ENCODE assay signal across 13 cellular contexts in genomic region chr12:65941388-65941787, GRCh38.
DNase-seq lines count a peak whose midpoint lies in the region; ATAC-seq, FAIRE-seq and TF ChIP-seq lines count a peak whose summit lies in the region.
"Had no signal": no experiment of that assay in that cellular context is flagged by ENCODE, and none has a peak within 500 bp of the region (broad histone marks: within the 10 kb centered on the region; RNA-seq: fewer than 3 reads in every experiment).

No MANE protein-coding gene starts in this region.

- no peaks in the 10 kb centered on the region for H3K27me3 Mint-ChIP-seq in astrocyte (ENCODE audit: low read depth, unreplicated experiment)

- H3K4me3 ChIP-seq in left ventricle myocardium inferior = no peak overlapping the region
- no peak overlapping the region for H3K4me3 ChIP-seq in astrocyte (ENCODE audit: insufficient read depth, low read depth, low read length)
- H3K4me3 ChIP-seq: tibial nerve had no signal

- H2AFZ ChIP-seq in astrocyte (ENCODE audit: low read depth, low read length) = no peak overlapping the region

- no peak overlapping the region for H3K4me3 Mint-ChIP-seq in astrocyte (ENCODE audit: unreplicated experiment)

- peaks cover 44% of the 10 kb centered on the region for H3K4me1 Mint-ChIP-seq in astrocyte (ENCODE audit: low read depth, unreplicated experiment)

- no peak for TF ChIP-seq CTCF in left ventricle myocardium inferior (IDR thresholded peaks at IDR 0.05; ENCODE audit: borderline replicate concordance)
- no peak for TF ChIP-seq CTCF in astrocyte (IDR thresholded peaks at IDR 0.05; ENCODE audit: insufficient read depth, low read depth, low read length)
- no peak for TF ChIP-seq CTCF in foreskin keratinocyte (conservative IDR thresholded peaks at IDR 0.05)

- H3K36me3 ChIP-seq in left ventricle myocardium inferior = no peaks in the 10 kb centered on the region
- H3K36me3 ChIP-seq in astrocyte (ENCODE audit: insufficient read depth, low read length) = peaks cover 24% of the 10 kb centered on the region
- H3K36me3 ChIP-seq: tibial nerve had no signal

- H4K20me1 ChIP-seq in astrocyte (ENCODE audit: insufficient read depth, low read length) = peaks cover 26% of the 10 kb centered on the region

- peak; percentile 99 for FAIRE-seq in astrocyte (lab: Jason Lieb, UNC)

- DNase-seq in left cardiac atrium = no peak
- no peak for DNase-seq in left ventricle myocardium inferior
- peak; percentile 96 for DNase-seq in astrocyte (ENCODE audit: low read depth)
- DNase-seq in foreskin keratinocyte = peak in 1 of 2 donors; percentile 75
- DNase-seq in stromal cell of bone marrow (ENCODE audit: low read depth) = peak; percentile 96
- no peak for DNase-seq in caudate nucleus (lab: John Stamatoyannopoulos, UW)
- no peak for DNase-seq in posterior cingulate gyrus
- DNase-seq: 8988T; activated effector memory CD4-positive, alpha-beta T cell treated with anti-CD3 and anti-CD28 coated beads, Interleukin-2, amount 50 U/mL, for 16 hours; cortex of kidney; NCI-H1417 treated with DMSO at 0.1 percent for 48 hours had no signal

- intact Hi-C loops in left cardiac atrium (cut with DNase I) = no loop called here
- intact Hi-C loops in left ventricle myocardium inferior (cut with micrococcal nuclease) = no loop called here
- intact Hi-C loops in posterior cingulate gyrus (cut with DNase I) = no loop called here

- H3K79me2 ChIP-seq in astrocyte (ENCODE audit: insufficient read depth, low read length) = peaks cover 81% of the 10 kb centered on the region

- H3K27me3 ChIP-seq in left ventricle myocardium inferior (ENCODE audit: low read depth) (peaks cover 22% of the 10 kb centered on the region), astrocyte (ENCODE audit: insufficient read depth, low read length) (no peaks in the 10 kb centered on the region), foreskin keratinocyte (no peaks in the 10 kb centered on the region)
- H3K27me3 ChIP-seq: tibial nerve had no signal

- H3K9me3 ChIP-seq in left ventricle myocardium inferior (replicated peaks) (no peaks in the 10 kb centered on the region), astrocyte (ENCODE audit: insufficient read depth, low read depth, low read length) (no peaks in the 10 kb centered on the region)
- H3K9me3 ChIP-seq: tibial nerve had no signal

- H3K36me3 Mint-ChIP-seq in astrocyte (ENCODE audit: low read depth, unreplicated experiment) = peaks cover 10% of the 10 kb centered on the region

- no peaks in the 10 kb centered on the region for H3K9me3 Mint-ChIP-seq in astrocyte (ENCODE audit: unreplicated experiment)

- no peak overlapping the region for H3K27ac ChIP-seq in left ventricle myocardium inferior (replicated peaks)
- peak overlapping the region; percentile 80 for H3K27ac ChIP-seq in astrocyte (ENCODE audit: low read depth, low read length)
- H3K27ac ChIP-seq in foreskin keratinocyte = peak overlapping the region; percentile 3
- H3K27ac ChIP-seq in caudate nucleus (ENCODE audit: low read depth, low read length) = no peak overlapping the region
- H3K27ac ChIP-seq: tibial nerve had no signal

- H3K4me1 ChIP-seq in left ventricle myocardium inferior (no peaks in the 10 kb centered on the region), astrocyte (ENCODE audit: insufficient read depth, low read length) (peaks cover 33% of the 10 kb centered on the region), foreskin keratinocyte (peaks cover 58% of the 10 kb centered on the region)

- ATAC-seq in left cardiac atrium (peak; percentile 27 to 89), foreskin keratinocyte (peak; percentile 78), HG02798 (IDR thresholded peaks at IDR 0.05; ENCODE audit: poor library complexity, unreplicated experiment) (no peak)

- peak overlapping the region; percentile 56 for H3K9ac ChIP-seq in astrocyte (ENCODE audit: low read length)

- peak overlapping the region; percentile 69 for H3K4me2 ChIP-seq in astrocyte (ENCODE audit: low read length)

- H3K27ac Mint-ChIP-seq in astrocyte (ENCODE audit: unreplicated experiment) = peak overlapping the region; percentile 7

Comparison
In these comparisons a context has a peak if more than half of its experiments do, and no peak if none do; other contexts are left out.
1. DNase-seq: peak in astrocyte (single experiment) and stromal cell of bone marrow (single experiment); none in left cardiac atrium (single experiment), left ventricle myocardium inferior (single experiment), caudate nucleus (0 of 61) and posterior cingulate gyrus (0 of 10).
2. H3K27ac ChIP-seq: peak in astrocyte (single experiment) and foreskin keratinocyte (single experiment); none in left ventricle myocardium inferior (single experiment) and caudate nucleus (single experiment).